In genomic region chr6:28880519-28880893, GRCh38 we compare ENCODE assay signal across 8 cellular contexts. TPM values are rescaled to one million over a fixed set of nuclear protein-coding genes. Genes with fewer than 3 reads are reported as not detected.
DNase-seq lines count a peak whose midpoint lies in the region; ATAC-seq, FAIRE-seq and TF ChIP-seq lines count a peak whose summit lies in the region.

No MANE protein-coding gene starts in this region.

- H3K4me2 ChIP-seq in K562 (ENCODE audit: insufficient read depth, low read length), result peak overlapping the region; percentile 99

- peaks cover 20% of the 10 kb centered on the region for H3K27me3 Mint-ChIP-seq in activated T-cell treated with anti-CD3 and anti-CD28 coated beads, Interleukin-2, amount 50 U/mL, for 4 hours (ENCODE audit: low read depth)

- H3K27me3 ChIP-seq in K562 (ENCODE audit: control insufficient read depth in 2 of 2, insufficient read depth in 2 of 2, low read length in 2 of 2) (no peaks in the 10 kb centered on the region), liver (ENCODE audit: control insufficient read depth in 4 of 4, insufficient read depth in 4 of 4, low read length in 3 of 4) (peaks cover 0 to 10% (median 3%) of the 10 kb centered on the region in 4 donors), tibial artery (peaks cover 0 to 11% of the 10 kb centered on the region in 2 donors)

- POLR2A ChIA-PET in K562 (lab: Yijun Ruan, JAX), result interaction anchor here (1.0 to 2.9 kb wide), 6 partner anchors 11 to 42 kb away, joined by 4 to 19 read pairs (median 5); no protein-coding TSS in a partner anchor
- POLR2A ChIA-PET in GM10248 (lab: Yijun Ruan, JAX), result no interaction called here

- H3K9ac ChIP-seq in K562 (ENCODE audit: insufficient read depth in 1 of 2, low read depth in 2 of 2, low read length in 2 of 2), result peak overlapping the region; percentile 81 to 88
- H3K9ac ChIP-seq in liver (ENCODE audit: low read depth in 1 of 2, low read length in 2 of 2), result no peak overlapping the region

- intact Hi-C loops in K562 (cut with micrococcal nuclease), result loop anchor here (2.0 kb wide), 1 partner anchor 60 kb away; no protein-coding TSS in a partner anchor
- intact Hi-C loops in tibial artery (cut with DNase I; ENCODE audit: low total_unique reads), result no loop called here

- in situ Hi-C loops in K562 (cut with MboI), result no loop called here

- H3K9me3 Mint-ChIP-seq in activated T-cell treated with anti-CD3 and anti-CD28 coated beads, Interleukin-2, amount 50 U/mL, for 4 hours, result peaks cover 4% of the 10 kb centered on the region

- H3K9me3 ChIP-seq in K562 (replicated peaks; ENCODE audit: control insufficient read depth, insufficient read depth, low read depth, low read length) (peaks cover 7% of the 10 kb centered on the region), liver (ENCODE audit: control insufficient read depth in 4 of 4, low read length in 3 of 4) (peaks cover 0 to 1% (median 0%) of the 10 kb centered on the region in 4 donors), tibial artery (no peaks in the 10 kb centered on the region)

- no peak for DNase-seq in activated T-cell treated with anti-CD3 and anti-CD28 coated beads, Interleukin-2, amount 50 U/mL, for 4 hours
- no peak for DNase-seq in activated T-cell treated with anti-CD3 and anti-CD28 coated beads, Interleukin-2, amount 50 U/mL, for 48 hours
- DNase-seq in K562 (ENCODE audit: extremely low read depth in 1 of 4, low spot score in 3 of 4), result no peak
- no peak for DNase-seq in tibial artery
- no peak for DNase-seq in GM10248 (ENCODE audit: extremely low spot score)
- no peak for DNase-seq in stimulated activated CD4-positive, alpha-beta T cell treated with anti-CD3 and anti-CD28 coated beads, Interleukin-15, amount 100 ng/mL, for 24 hours
- DNase-seq in COR-L47 (lab: John Stamatoyannopoulos, UW), result no peak

- FAIRE-seq in K562 (lab: Jason Lieb, UNC), result no peak

- no peaks in the 10 kb centered on the region for H3K79me2 ChIP-seq in K562 (ENCODE audit: control insufficient read depth, insufficient read depth, low read length)

- peaks cover 29% of the 10 kb centered on the region for H3K4me1 Mint-ChIP-seq in activated T-cell treated with anti-CD3 and anti-CD28 coated beads, Interleukin-2, amount 50 U/mL, for 4 hours (ENCODE audit: low read depth)

- TF ChIP-seq POLR2A in K562 (conservative IDR thresholded peaks at IDR 0.05), result no peak

- H2AFZ ChIP-seq in K562 (ENCODE audit: low read depth, low read length), result peak overlapping the region; percentile 99

- H3K4me3 Mint-ChIP-seq in activated T-cell treated with anti-CD3 and anti-CD28 coated beads, Interleukin-2, amount 50 U/mL, for 4 hours, result peak overlapping the region; percentile 75

- TF ChIP-seq EP300 in K562 (IDR thresholded peaks at IDR 0.05; ENCODE audit: low read length), result no peak

- ATAC-seq in activated T-cell treated with anti-CD3 and anti-CD28 coated beads, Interleukin-2, amount 50 U/mL, for 4 hours, result no peak
- peak; percentile 57 for ATAC-seq in K562

- CTCF ChIA-PET in K562 (lab: Yijun Ruan, JAX; ENCODE audit: low intra/inter-chr PET ratio) (interaction anchor here (0.6 kb wide), 1 partner anchor 102 kb away, joined by 3 read pairs; no protein-coding TSS in a partner anchor), GM10248 (lab: Yijun Ruan, JAX) (interaction anchor here (0.7 to 2.0 kb wide), 6 partner anchors 9 to 44 kb away, joined by 3 to 9 read pairs (median 3); no protein-coding TSS in a partner anchor)

- no TSS peak for BruUV-seq in K562 (replicated peaks; lab: Mats Ljungman, UMichigan)

- TF ChIP-seq RAD21 in K562 (CRISPR knock-in tag; conservative IDR thresholded peaks at IDR 0.05 in 1 of 2, IDR thresholded peaks at IDR 0.05 in 1 of 2) (no peak), liver (IDR thresholded peaks at IDR 0.05) (no peak)

- H3K9me1 ChIP-seq in K562 (ENCODE audit: control insufficient read depth, insufficient read depth, low read length), result no peaks in the 10 kb centered on the region

- H3K4me3 ChIP-seq in K562 (peak overlapping the region; percentile 63), liver (ENCODE audit: low read depth in 1 of 3, low read length in 3 of 3) (peak overlapping the region in 2 of 3 donors; percentile 18 to 31), tibial artery (peak overlapping the region; percentile 47 to 52)

- 16% methylated on average over 7 of the region's 7 CpGs for WGBS in K562 (ENCODE audit: insufficient coverage, low coverage, missing lambda C conversion rate)
- 47% methylated on average over 7 of the region's 7 CpGs for WGBS in liver

- TF ChIP-seq CTCF in K562 (IDR thresholded peaks at IDR 0.05 in 2 of 3, conservative IDR thresholded peaks at IDR 0.05 in 1 of 3; ENCODE audit: insufficient read depth in 2 of 3, low read depth in 1 of 3, low read length in 3 of 3), result no peak
- TF ChIP-seq CTCF in liver (IDR thresholded peaks at IDR 0.05; ENCODE audit: low read depth, low read length, missing input control), result no peak
- no peak for TF ChIP-seq CTCF in tibial artery (IDR thresholded peaks at IDR 0.05)
- TF ChIP-seq CTCF in GM10248 (IDR thresholded peaks at IDR 0.05; ENCODE audit: control extremely low read depth, extremely low read depth, low read depth, missing control alignments), result no peak

- peaks cover 3 to 5% of the 10 kb centered on the region in 2 experiments; a peak in 3 of 5 replicates for H3K4me1 ChIP-seq in K562 (replicated peaks in 1 of 2; ENCODE audit: control insufficient read depth in 2 of 2, insufficient read depth in 2 of 2, low read length in 2 of 2)
- no peaks in the 10 kb centered on the region for H3K4me1 ChIP-seq in liver (ENCODE audit: control insufficient read depth in 4 of 4, insufficient read depth in 4 of 4, low read length in 3 of 4)
- H3K4me1 ChIP-seq in tibial artery, result peaks cover 0 to 9% (median 3%) of the 10 kb centered on the region in 4 donors

- H3K36me3 ChIP-seq in K562 (ENCODE audit: control insufficient read depth, insufficient read depth, low read length) (no peaks in the 10 kb centered on the region), liver (ENCODE audit: control insufficient read depth in 4 of 4, insufficient read depth in 3 of 4, low read depth in 1 of 4, low read length in 3 of 4) (no peaks in the 10 kb centered on the region), tibial artery (no peaks in the 10 kb centered on the region)

- H3K27ac ChIP-seq in K562 (ENCODE audit: extremely low read depth, low read depth, low read length) (peak overlapping the region; percentile 66), liver (ENCODE audit: low read depth in 1 of 2, low read length in 2 of 2) (no peak overlapping the region), tibial artery (peak overlapping the region in 1 of 2 donors; percentile 46)

- H3K36me3 Mint-ChIP-seq in activated T-cell treated with anti-CD3 and anti-CD28 coated beads, Interleukin-2, amount 50 U/mL, for 4 hours (ENCODE audit: insufficient read depth), result no peaks in the 10 kb centered on the region

- no peaks in the 10 kb centered on the region for H4K20me1 ChIP-seq in K562 (replicated peaks; ENCODE audit: control insufficient read depth, insufficient read depth, low read length)

TF ChIP-seq in K562, 482 proteins besides CTCF, POLR2A, EP300 and RAD21 (continues in another document):
- TF ChIP-seq RB1 (IDR thresholded peaks at IDR 0.05; ENCODE audit: low read depth) (0 out of 2 replicates have a peak, but pooled peaks have one; percentile 6), ZNF24 (IDR thresholded peaks at IDR 0.05) (no peak)

TF ChIP-seq in liver, 16 proteins besides CTCF, POLR2A, EP300 and RAD21 (continues in another document):
- TF ChIP-seq YY1 (IDR thresholded peaks at IDR 0.05) (no peak), TAF1 (conservative IDR thresholded peaks at IDR 0.05) (no peak), MAX (IDR thresholded peaks at IDR 0.05) (no peak), FOXA2 (IDR thresholded peaks at IDR 0.05) (no peak), RXRA (IDR thresholded peaks at IDR 0.05) (no peak), EGR1 (IDR thresholded peaks at IDR 0.05; ENCODE audit: low read depth in 2 of 2) (no peak), ZBTB33 (IDR thresholded peaks at IDR 0.05) (no peak), FOXA1 (IDR thresholded peaks at IDR 0.05) (no peak)

RNA-seq across cellular contexts. Expression of gene TRIM27, which starts 43.3 kb away (rescaled TPM):
- total RNA-seq in activated T-cell treated with anti-CD3 and anti-CD28 coated beads, Interleukin-2, amount 50 U/mL, for 4 hours, result 10 to 100 TPM; 54.7 to 64.4 (median 58.4) TPM
- 367 and 380 TPM in 2 replicates for total RNA-seq in K562 (2011; cell fraction: chromatin; rRNA removed; ENCODE audit: low replicate concordance)
- total RNA-seq in K562 (2011; cell fraction: nucleolus; rRNA removed), result 219 and 229 TPM in 2 replicates
- total RNA-seq in K562 (2011; cell fraction: nucleoplasm; rRNA removed), result 317 and 452 TPM in 2 replicates
- total RNA-seq in K562 (2014; rRNA removed) (145 and 157 TPM in 2 replicates), K562 (2014; rRNA removed; fragmentation: Illumina TruSeq; extraction: Trizol) (126 and 129 TPM in 2 replicates), K562 (2015; rRNA removed; fragmentation: Illumina TruSeq; extraction: Trizol) (141 and 156 TPM in 2 replicates), K562 (2021) (122 and 127 TPM in 2 replicates), liver (10 to 100 TPM; 27.3 to 63.3 TPM)
- polyA plus RNA-seq in K562 (2011; rRNA removed) (206 and 235 TPM in 2 replicates), K562 (2014; fragmentation: Illumina TruSeq; extraction: Trizol) (90.9 and 99.7 TPM in 2 replicates), K562 (2014; fragmentation: Nextera tagmentation; extraction: Ambion mirVana) (10 to 100 TPM; 37.7 to 49.6 TPM), K562 (2014; rRNA removed) (118 TPM in 2 replicates), liver (10 to 100 TPM; 19.6 to 37.7 TPM)
- 186 and 195 TPM in 2 replicates for polyA plus RNA-seq in K562 (2011; cell fraction: cytosol; rRNA removed)
- polyA plus RNA-seq in K562 (2011; cell fraction: nucleus; rRNA removed), result 387 and 419 TPM in 2 replicates
- polyA plus RNA-seq in K562 (2012), result 101 and 114 TPM in 2 replicates
- 250 and 288 TPM in 2 replicates for polyA minus RNA-seq in K562 (2011; rRNA and poly(A)+ RNA removed)
- 93.5 and 114 TPM in 2 replicates for polyA minus RNA-seq in K562 (2011; cell fraction: cytosol; rRNA and poly(A)+ RNA removed)
- polyA minus RNA-seq in K562 (2011; cell fraction: nucleus; rRNA and poly(A)+ RNA removed), result 159 and 183 TPM in 2 replicates

Comparison
In these comparisons a context has a peak if more than half of its experiments do, and no peak if none do; other contexts are left out.
1. H3K9ac ChIP-seq: peak in K562 (2 of 2); none in liver (0 of 2).
2. Peak in every context shown above with its lines, with median percentiles within 50 percentile points of each other: H3K4me3 ChIP-seq.